ENCODE assay signal across 1 cellular context in the genomic region with DNA sequence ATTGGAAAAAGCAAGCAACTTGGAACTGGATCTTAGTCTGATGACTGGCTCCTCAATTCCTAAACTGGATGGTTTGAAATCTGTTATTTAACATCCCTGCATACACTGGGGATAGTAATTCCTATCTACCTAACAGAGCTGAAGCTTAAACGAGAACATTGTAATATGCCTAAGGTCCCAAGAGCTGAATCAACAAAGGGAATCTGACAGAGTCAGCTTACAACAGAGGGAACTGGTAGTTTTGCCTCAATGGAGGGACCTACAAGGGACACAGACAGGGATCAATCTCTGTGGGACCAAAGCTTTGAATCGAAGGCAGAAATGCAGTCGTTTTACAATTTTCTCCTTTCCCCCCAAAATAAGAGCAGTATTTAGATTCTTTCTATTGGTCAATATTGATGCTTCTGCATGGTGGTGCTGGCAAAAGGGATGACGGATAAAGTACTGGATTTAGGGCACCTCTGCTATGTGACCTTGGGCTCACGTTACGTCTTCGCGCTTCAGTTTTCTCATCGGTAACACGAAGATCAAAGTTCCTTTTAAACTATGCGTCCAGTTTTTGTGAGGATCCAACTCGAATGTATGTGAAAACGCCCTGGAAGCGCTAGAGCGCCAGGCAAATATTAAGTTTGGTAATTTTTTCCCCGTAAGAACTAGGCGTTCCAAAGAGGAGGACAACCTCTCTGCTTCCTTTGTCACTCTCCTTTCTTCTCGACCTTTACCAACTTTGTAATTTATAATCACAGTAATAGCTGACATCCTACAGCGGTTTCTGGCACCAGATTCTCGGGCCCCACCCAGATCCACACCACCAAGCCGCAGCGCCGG.
A peak's percentile ranks its signal among the peaks of the same experiment; 100 is the strongest.
TF ChIP-seq lines count a peak whose summit lies in the region.

No MANE protein-coding gene starts in this region.

TF ChIP-seq in K562, 482 proteins besides CTCF, POLR2A, EP300 and RAD21:
- TF ChIP-seq, protein P1, sequence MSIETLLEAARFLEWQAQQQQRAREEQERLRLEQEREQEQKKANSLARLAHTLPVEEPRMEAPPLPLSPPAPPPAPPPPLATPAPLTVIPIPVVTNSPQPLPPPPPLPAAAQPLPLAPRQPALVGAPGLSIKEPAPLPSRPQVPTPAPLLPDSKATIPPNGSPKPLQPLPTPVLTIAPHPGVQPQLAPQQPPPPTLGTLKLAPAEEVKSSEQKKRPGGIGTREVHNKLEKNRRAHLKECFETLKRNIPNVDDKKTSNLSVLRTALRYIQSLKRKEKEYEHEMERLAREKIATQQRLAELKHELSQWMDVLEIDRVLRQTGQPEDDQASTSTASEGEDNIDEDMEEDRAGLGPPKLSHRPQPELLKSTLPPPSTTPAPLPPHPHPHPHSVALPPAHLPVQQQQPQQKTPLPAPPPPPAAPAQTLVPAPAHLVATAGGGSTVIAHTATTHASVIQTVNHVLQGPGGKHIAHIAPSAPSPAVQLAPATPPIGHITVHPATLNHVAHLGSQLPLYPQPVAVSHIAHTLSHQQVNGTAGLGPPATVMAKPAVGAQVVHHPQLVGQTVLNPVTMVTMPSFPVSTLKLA (conservative IDR thresholded peaks at IDR 0.05): 0 out of 4 replicates have a peak, but pooled peaks of 1 of the 2 experiments have one; percentile 9
- TF ChIP-seq ESRRB (CRISPR knock-in tag; IDR thresholded peaks at IDR 0.05; ENCODE audit: borderline replicate concordance) (no peak), ZNF766 (CRISPR knock-in tag; conservative IDR thresholded peaks at IDR 0.05) (no peak), FIP1L1 (IDR thresholded peaks at IDR 0.05; ENCODE audit: low read depth, low read length, poor library complexity, severe bottlenecking) (no peak), MTA3 (IDR thresholded peaks at IDR 0.05; ENCODE audit: borderline replicate concordance) (0 out of 2 replicates have a peak, but pooled peaks have one; percentile 21), RBFOX2 (IDR thresholded peaks at IDR 0.05; ENCODE audit: low read depth, low read length) (no peak), LCOR (CRISPR knock-in tag; IDR thresholded peaks at IDR 0.05) (0 out of 2 replicates have a peak, but pooled peaks have one; percentile 13), ZNF77 (CRISPR knock-in tag; IDR thresholded peaks at IDR 0.05) (no peak), BACH1 (tag; IDR thresholded peaks at IDR 0.05) (no peak)
- TF ChIP-seq, protein P2, sequence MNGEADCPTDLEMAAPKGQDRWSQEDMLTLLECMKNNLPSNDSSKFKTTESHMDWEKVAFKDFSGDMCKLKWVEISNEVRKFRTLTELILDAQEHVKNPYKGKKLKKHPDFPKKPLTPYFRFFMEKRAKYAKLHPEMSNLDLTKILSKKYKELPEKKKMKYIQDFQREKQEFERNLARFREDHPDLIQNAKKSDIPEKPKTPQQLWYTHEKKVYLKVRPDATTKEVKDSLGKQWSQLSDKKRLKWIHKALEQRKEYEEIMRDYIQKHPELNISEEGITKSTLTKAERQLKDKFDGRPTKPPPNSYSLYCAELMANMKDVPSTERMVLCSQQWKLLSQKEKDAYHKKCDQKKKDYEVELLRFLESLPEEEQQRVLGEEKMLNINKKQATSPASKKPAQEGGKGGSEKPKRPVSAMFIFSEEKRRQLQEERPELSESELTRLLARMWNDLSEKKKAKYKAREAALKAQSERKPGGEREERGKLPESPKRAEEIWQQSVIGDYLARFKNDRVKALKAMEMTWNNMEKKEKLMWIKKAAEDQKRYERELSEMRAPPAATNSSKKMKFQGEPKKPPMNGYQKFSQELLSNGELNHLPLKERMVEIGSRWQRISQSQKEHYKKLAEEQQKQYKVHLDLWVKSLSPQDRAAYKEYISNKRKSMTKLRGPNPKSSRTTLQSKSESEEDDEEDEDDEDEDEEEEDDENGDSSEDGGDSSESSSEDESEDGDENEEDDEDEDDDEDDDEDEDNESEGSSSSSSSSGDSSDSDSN (IDR thresholded peaks at IDR 0.05; ENCODE audit: borderline replicate concordance in 1 of 2, low read depth in 2 of 2, low read length in 2 of 2): 0 out of 4 replicates have a peak, but pooled peaks of 1 of the 2 experiments have one; percentile 39
- TF ChIP-seq, protein P3, sequence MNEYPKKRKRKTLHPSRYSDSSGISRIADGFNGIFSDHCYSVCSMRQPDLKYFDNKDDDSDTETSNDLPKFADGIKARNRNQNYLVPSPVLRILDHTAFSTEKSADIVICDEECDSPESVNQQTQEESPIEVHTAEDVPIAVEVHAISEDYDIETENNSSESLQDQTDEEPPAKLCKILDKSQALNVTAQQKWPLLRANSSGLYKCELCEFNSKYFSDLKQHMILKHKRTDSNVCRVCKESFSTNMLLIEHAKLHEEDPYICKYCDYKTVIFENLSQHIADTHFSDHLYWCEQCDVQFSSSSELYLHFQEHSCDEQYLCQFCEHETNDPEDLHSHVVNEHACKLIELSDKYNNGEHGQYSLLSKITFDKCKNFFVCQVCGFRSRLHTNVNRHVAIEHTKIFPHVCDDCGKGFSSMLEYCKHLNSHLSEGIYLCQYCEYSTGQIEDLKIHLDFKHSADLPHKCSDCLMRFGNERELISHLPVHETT (CRISPR knock-in tag; conservative IDR thresholded peaks at IDR 0.05 in 1 of 2, IDR thresholded peaks at IDR 0.05 in 1 of 2): 0 out of 4 replicates have a peak, but pooled peaks of 1 of the 2 experiments have one; percentile 6
- TF ChIP-seq, protein P4, sequence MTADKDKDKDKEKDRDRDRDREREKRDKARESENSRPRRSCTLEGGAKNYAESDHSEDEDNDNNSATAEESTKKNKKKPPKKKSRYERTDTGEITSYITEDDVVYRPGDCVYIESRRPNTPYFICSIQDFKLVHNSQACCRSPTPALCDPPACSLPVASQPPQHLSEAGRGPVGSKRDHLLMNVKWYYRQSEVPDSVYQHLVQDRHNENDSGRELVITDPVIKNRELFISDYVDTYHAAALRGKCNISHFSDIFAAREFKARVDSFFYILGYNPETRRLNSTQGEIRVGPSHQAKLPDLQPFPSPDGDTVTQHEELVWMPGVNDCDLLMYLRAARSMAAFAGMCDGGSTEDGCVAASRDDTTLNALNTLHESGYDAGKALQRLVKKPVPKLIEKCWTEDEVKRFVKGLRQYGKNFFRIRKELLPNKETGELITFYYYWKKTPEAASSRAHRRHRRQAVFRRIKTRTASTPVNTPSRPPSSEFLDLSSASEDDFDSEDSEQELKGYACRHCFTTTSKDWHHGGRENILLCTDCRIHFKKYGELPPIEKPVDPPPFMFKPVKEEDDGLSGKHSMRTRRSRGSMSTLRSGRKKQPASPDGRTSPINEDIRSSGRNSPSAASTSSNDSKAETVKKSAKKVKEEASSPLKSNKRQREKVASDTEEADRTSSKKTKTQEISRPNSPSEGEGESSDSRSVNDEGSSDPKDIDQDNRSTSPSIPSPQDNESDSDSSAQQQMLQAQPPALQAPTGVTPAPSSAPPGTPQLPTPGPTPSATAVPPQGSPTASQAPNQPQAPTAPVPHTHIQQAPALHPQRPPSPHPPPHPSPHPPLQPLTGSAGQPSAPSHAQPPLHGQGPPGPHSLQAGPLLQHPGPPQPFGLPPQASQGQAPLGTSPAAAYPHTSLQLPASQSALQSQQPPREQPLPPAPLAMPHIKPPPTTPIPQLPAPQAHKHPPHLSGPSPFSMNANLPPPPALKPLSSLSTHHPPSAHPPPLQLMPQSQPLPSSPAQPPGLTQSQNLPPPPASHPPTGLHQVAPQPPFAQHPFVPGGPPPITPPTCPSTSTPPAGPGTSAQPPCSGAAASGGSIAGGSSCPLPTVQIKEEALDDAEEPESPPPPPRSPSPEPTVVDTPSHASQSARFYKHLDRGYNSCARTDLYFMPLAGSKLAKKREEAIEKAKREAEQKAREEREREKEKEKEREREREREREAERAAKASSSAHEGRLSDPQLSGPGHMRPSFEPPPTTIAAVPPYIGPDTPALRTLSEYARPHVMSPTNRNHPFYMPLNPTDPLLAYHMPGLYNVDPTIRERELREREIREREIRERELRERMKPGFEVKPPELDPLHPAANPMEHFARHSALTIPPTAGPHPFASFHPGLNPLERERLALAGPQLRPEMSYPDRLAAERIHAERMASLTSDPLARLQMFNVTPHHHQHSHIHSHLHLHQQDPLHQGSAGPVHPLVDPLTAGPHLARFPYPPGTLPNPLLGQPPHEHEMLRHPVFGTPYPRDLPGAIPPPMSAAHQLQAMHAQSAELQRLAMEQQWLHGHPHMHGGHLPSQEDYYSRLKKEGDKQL (CRISPR knock-in tag; IDR thresholded peaks at IDR 0.05; ENCODE audit: borderline replicate concordance): no peak
- TF ChIP-seq, protein P5, sequence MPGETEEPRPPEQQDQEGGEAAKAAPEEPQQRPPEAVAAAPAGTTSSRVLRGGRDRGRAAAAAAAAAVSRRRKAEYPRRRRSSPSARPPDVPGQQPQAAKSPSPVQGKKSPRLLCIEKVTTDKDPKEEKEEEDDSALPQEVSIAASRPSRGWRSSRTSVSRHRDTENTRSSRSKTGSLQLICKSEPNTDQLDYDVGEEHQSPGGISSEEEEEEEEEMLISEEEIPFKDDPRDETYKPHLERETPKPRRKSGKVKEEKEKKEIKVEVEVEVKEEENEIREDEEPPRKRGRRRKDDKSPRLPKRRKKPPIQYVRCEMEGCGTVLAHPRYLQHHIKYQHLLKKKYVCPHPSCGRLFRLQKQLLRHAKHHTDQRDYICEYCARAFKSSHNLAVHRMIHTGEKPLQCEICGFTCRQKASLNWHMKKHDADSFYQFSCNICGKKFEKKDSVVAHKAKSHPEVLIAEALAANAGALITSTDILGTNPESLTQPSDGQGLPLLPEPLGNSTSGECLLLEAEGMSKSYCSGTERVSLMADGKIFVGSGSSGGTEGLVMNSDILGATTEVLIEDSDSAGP (CRISPR knock-in tag; IDR thresholded peaks at IDR 0.05): no peak
- TF ChIP-seq, protein P6, sequence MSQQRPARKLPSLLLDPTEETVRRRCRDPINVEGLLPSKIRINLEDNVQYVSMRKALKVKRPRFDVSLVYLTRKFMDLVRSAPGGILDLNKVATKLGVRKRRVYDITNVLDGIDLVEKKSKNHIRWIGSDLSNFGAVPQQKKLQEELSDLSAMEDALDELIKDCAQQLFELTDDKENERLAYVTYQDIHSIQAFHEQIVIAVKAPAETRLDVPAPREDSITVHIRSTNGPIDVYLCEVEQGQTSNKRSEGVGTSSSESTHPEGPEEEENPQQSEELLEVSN (IDR thresholded peaks at IDR 0.05; ENCODE audit: borderline replicate concordance in 1 of 2, extremely low read depth in 1 of 2, insufficient read depth in 1 of 2, insufficient read length in 1 of 2, low read depth in 1 of 2, low read length in 1 of 2, poor library complexity in 1 of 2, severe bottlenecking in 1 of 2): peak in 1 of 2 experiments; percentile 12
TF ChIP-seq in K562: peak in this region for 6.
